3 cellular contexts compared by ENCODE assay signal in genomic region chr1:17725811-17726582, GRCh38.
TF ChIP-seq lines count a peak whose summit lies in the region.

No MANE protein-coding gene starts in this region.

TF ChIP-seq in HepG2, 621 proteins besides CTCF, POLR2A, EP300 and RAD21 (continued from another document):
- no peak for TF ChIP-seq MED1 (CRISPR knock-in tag; IDR thresholded peaks at IDR 0.05)

TF ChIP-seq in HEK293, 187 proteins besides CTCF, POLR2A, EP300 and RAD21 (continued from another document):
- TF ChIP-seq ZNF133 (tag by site-specific recombination; IDR thresholded peaks at IDR 0.05) (0 out of 2 replicates have a peak, but pooled peaks have one; percentile 32), ZNF785 (tag by site-specific recombination; IDR thresholded peaks at IDR 0.05) (no peak), ZNF169 (tag by site-specific recombination; IDR thresholded peaks at IDR 0.05) (no peak), ZNF555 (tag by site-specific recombination; conservative IDR thresholded peaks at IDR 0.05) (no peak)

TF ChIP-seq in WTC11, 78 proteins besides CTCF, POLR2A, EP300 and RAD21 (continued from another document):
- TF ChIP-seq ZNF263 (CRISPR knock-in tag; IDR thresholded peaks at IDR 0.05; ENCODE audit: low read depth) (peak; percentile 72), ZNF219 (CRISPR knock-in tag; IDR thresholded peaks at IDR 0.05; ENCODE audit: borderline replicate concordance) (no peak), ZBTB21 (CRISPR knock-in tag; IDR thresholded peaks at IDR 0.05; ENCODE audit: borderline replicate concordance) (no peak), GABPB1 (CRISPR knock-in tag; IDR thresholded peaks at IDR 0.05) (no peak)
